24 cellular contexts compared by ENCODE assay signal in genomic region chr7:29065458-29065857, GRCh38.
"Had no signal": no experiment of that assay in that cellular context is flagged by ENCODE, and none has a peak within 500 bp of the region (broad histone marks: within the 10 kb centered on the region; RNA-seq: fewer than 3 reads in every experiment).

No MANE protein-coding gene starts in this region.

- ATAC-seq: stimulated activated memory B cell treated with anti-CD40 and anti-IgM and Interleukin-4, amounts not matched to agents 10 μg/mL and 1 μg/mL and 100 μg/mL, for 72 hours; stimulated activated naive B cell treated with anti-CD40 and anti-IgM and Interleukin-4, amounts not matched to agents 10 μg/mL and 1 μg/mL and 100 μg/mL, for 72 hours; stimulated activated naive CD8-positive, alpha-beta T cell treated with anti-CD3 and anti-CD28 coated beads, Interleukin-15, amount 100 ng/mL, for 72 hours; stimulated activated naive CD8-positive, alpha-beta T cell treated with anti-CD3 and anti-CD28 coated beads, Interleukin-15, Interleukin-2, amounts not matched to agents 100 U/mL and 50 U/mL, for 24 hours had no signal

- H3K9me3 ChIP-seq: stomach, suprapubic skin, testis, thoracic aorta, thyroid gland, tibial artery, tibial nerve, transverse colon, upper lobe of left lung, uterus, vagina had no signal

- H3K27me3 ChIP-seq: stomach, suprapubic skin, testis, thyroid gland, tibial artery, tibial nerve, transverse colon, upper lobe of left lung, uterus, vagina had no signal

- H3K36me3 ChIP-seq: stomach, suprapubic skin, thoracic aorta, thyroid gland, tibial artery, tibial nerve, transverse colon, upper lobe of left lung, uterus, vagina had no signal

- H3K4me1 ChIP-seq: stomach, suprapubic skin, testis, thyroid gland, tibial artery, tibial nerve, transverse colon, upper lobe of left lung, uterus, vagina had no signal

- H3K4me3 ChIP-seq: stomach, suprapubic skin, testis, thoracic aorta, thyroid gland, tibial artery, tibial nerve, transverse colon, upper lobe of left lung, uterus, vagina had no signal

- H3K27ac ChIP-seq: stomach, suprapubic skin, testis, thoracic aorta, tibial artery, tibial nerve, transverse colon, upper lobe of left lung, uterus, vagina had no signal

- DNase-seq: stimulated activated CD4-positive, alpha-beta T cell treated with anti-CD3 and anti-CD28 coated beads, Interleukin-2, amount 100 ng/mL, for 48 hours; stimulated activated CD4-positive, alpha-beta T cell treated with anti-CD3 and anti-CD28 coated beads, Interleukin-4, amount 100 ng/mL, for 1 hour; stimulated activated CD4-positive, alpha-beta T cell treated with anti-CD3 and anti-CD28 coated beads, Interleukin-4, amount 100 ng/mL, for 24 hours; stimulated activated CD4-positive, alpha-beta T cell treated with anti-CD3 and anti-CD28 coated beads, Interleukin-4, amount 100 ng/mL, for 4 hours; stimulated activated CD8-positive, alpha-beta memory T cell treated with anti-CD3 and anti-CD28 coated beads, Interleukin-4, amount 100 ng/mL, for 48 hours; stimulated activated naive B cell treated with anti-CD40 and anti-IgM and Interleukin-4, amounts not matched to agents 10 μg/mL and 1 μg/mL and 100 μg/mL, for 72 hours; stimulated activated naive CD4-positive, alpha-beta T cell; stimulated activated naive CD4-positive, alpha-beta T cell treated with Interleukin-2 at 50 U/mL for 16 hours; stimulated activated naive CD8-positive, alpha-beta T cell treated with anti-CD3 and anti-CD28 coated beads, Interleukin-15, amount 100 ng/mL, for 72 hours; stimulated activated naive CD8-positive, alpha-beta T cell treated with anti-CD3 and anti-CD28 coated beads, Interleukin-15, Interleukin-2, amounts not matched to agents 100 U/mL and 50 U/mL, for 24 hours; stomach; substantia nigra; testis; thyroid gland; tibial artery; transverse colon; trophoblast cell; upper lobe of left lung; uterus had no signal
